In genomic region chr14:76617440-76617839, GRCh38 we compare ENCODE assay signal across 26 cellular contexts.
"Had no signal": no experiment of that assay in that cellular context is flagged by ENCODE, and none has a peak within 500 bp of the region (broad histone marks: within the 10 kb centered on the region; RNA-seq: fewer than 3 reads in every experiment).

No MANE protein-coding gene starts in this region.

- H3K9me3 ChIP-seq: testis, thyroid gland, uterus had no signal

- H3K4me3 ChIP-seq: stomach, suprapubic skin, testis, thoracic aorta, thyroid gland, tibial artery, tibial nerve, transverse colon, upper lobe of left lung, upper lobe of right lung, uterus, vagina had no signal

- ATAC-seq: stimulated activated effector memory CD8-positive, alpha-beta T cell treated with anti-CD3 and anti-CD28 coated beads, Interleukin-12 subunit alpha, Interleukin-12 subunit beta, amount 100 ng/mL, for 72 hours; stimulated activated memory B cell treated with anti-CD40 and anti-IgM and Interleukin-4, amounts not matched to agents 10 μg/mL and 1 μg/mL and 100 μg/mL, for 72 hours; stimulated activated naive B cell treated with anti-CD40 and anti-IgM and Interleukin-4, amounts not matched to agents 10 μg/mL and 1 μg/mL and 100 μg/mL, for 72 hours; stimulated activated naive CD8-positive, alpha-beta T cell treated with anti-CD3 and anti-CD28 coated beads, Interleukin-15, amount 100 ng/mL, for 72 hours; stimulated activated naive CD8-positive, alpha-beta T cell treated with anti-CD3 and anti-CD28 coated beads, Interleukin-15, Interleukin-2, amounts not matched to agents 100 U/mL and 50 U/mL, for 24 hours; upper lobe of right lung had no signal

- H3K36me3 ChIP-seq: stomach, suprapubic skin, thoracic aorta, thyroid gland, tibial artery, tibial nerve, transverse colon, upper lobe of left lung, upper lobe of right lung, uterus, vagina had no signal

- H3K4me1 ChIP-seq: stomach, suprapubic skin, testis, thyroid gland, tibial artery, tibial nerve, transverse colon, upper lobe of left lung, upper lobe of right lung, uterus, vagina had no signal

- H3K27ac ChIP-seq: stomach, suprapubic skin, testis, thoracic aorta, thyroid gland, tibial artery, tibial nerve, transverse colon, upper lobe of left lung, upper lobe of right lung, uterus, vagina had no signal

- DNase-seq: stimulated activated CD4-positive, alpha-beta T cell treated with anti-CD3 and anti-CD28 coated beads, Interleukin-2, amount 100 ng/mL, for 48 hours; stimulated activated CD4-positive, alpha-beta T cell treated with anti-CD3 and anti-CD28 coated beads, Interleukin-4, amount 100 ng/mL, for 1 hour; stimulated activated CD4-positive, alpha-beta T cell treated with anti-CD3 and anti-CD28 coated beads, Interleukin-4, amount 100 ng/mL, for 24 hours; stimulated activated CD4-positive, alpha-beta T cell treated with anti-CD3 and anti-CD28 coated beads, Interleukin-4, amount 100 ng/mL, for 4 hours; stimulated activated CD8-positive, alpha-beta memory T cell treated with anti-CD3 and anti-CD28 coated beads, Interleukin-4, amount 100 ng/mL, for 48 hours; stimulated activated naive B cell treated with anti-CD40 and anti-IgM and Interleukin-4, amounts not matched to agents 10 μg/mL and 1 μg/mL and 100 μg/mL, for 72 hours; stimulated activated naive CD4-positive, alpha-beta T cell; stimulated activated naive CD4-positive, alpha-beta T cell treated with Interleukin-2 at 50 U/mL for 16 hours; stimulated activated naive CD8-positive, alpha-beta T cell treated with anti-CD3 and anti-CD28 coated beads, Interleukin-15, amount 100 ng/mL, for 72 hours; stimulated activated naive CD8-positive, alpha-beta T cell treated with anti-CD3 and anti-CD28 coated beads, Interleukin-15, Interleukin-2, amounts not matched to agents 100 U/mL and 50 U/mL, for 24 hours; stomach; substantia nigra; testis; thyroid gland; tibial artery; transverse colon; trophoblast cell; upper lobe of left lung; upper lobe of right lung; uterus had no signal
